ENCODE assay signal across 7 cellular contexts in genomic region chrX:15686818-15687685, GRCh38. TPM values are rescaled to one million over a fixed set of nuclear protein-coding genes. Genes with fewer than 3 reads are reported as not detected.
DNase-seq lines count a peak whose midpoint lies in the region; ATAC-seq and TF ChIP-seq lines count a peak whose summit lies in the region.

No MANE protein-coding gene starts in this region.

- intact Hi-C loops in mammary epithelial cell (cut with micrococcal nuclease), result loop anchor here (1.0 to 10.0 kb wide), 3 partner anchors 104 to 1008 kb away; partner anchors contain the start of gene ZRSR2

- H3K4me1 ChIP-seq in mammary epithelial cell (ENCODE audit: insufficient read depth, low read length), result no peaks in the 10 kb centered on the region

- H3K36me3 ChIP-seq in mammary epithelial cell (ENCODE audit: insufficient read depth, low read length), result peaks cover 10% of the 10 kb centered on the region

- no peaks in the 10 kb centered on the region for H4K20me1 ChIP-seq in mammary epithelial cell (ENCODE audit: insufficient read depth, low read length)

- DNase-seq in GM13976 (ENCODE audit: low spot score) (peak; percentile 44), NCI-H187 (lab: John Stamatoyannopoulos, UW) (peak; percentile 1 to 3), mammary epithelial cell (peak; percentile 49), kidney glomerular epithelial cell (lab: John Stamatoyannopoulos, UW) (peak; percentile 40)
- DNase-seq in stimulated activated CD8-positive, alpha-beta memory T cell treated with anti-CD3 and anti-CD28 coated beads, Interleukin-12 subunit alpha, Interleukin-12 subunit beta, amount 100 ng/mL, for 4 hours (ENCODE audit: low read depth), result peak; percentile 22

- no TSS peak for BruUV-seq in mammary epithelial cell (replicated peaks; lab: Mats Ljungman, UMichigan)

- 33% methylated on average over 6 of the region's 6 CpGs for WGBS in mammary epithelial cell (ENCODE audit: low coverage, missing lambda C conversion rate)

- dilution Hi-C loops in mammary epithelial cell (cut with HindIII; ENCODE audit: low sequenced_read_pairs), result no loop called here

- no peaks in the 10 kb centered on the region for H3K27me3 ChIP-seq in mammary epithelial cell (ENCODE audit: insufficient read depth, low read length)

- no peak overlapping the region for H3K9ac ChIP-seq in mammary epithelial cell (ENCODE audit: insufficient read depth, low read length)

- no peaks in the 10 kb centered on the region for H3K9me3 ChIP-seq in mammary epithelial cell (replicated peaks; ENCODE audit: insufficient read depth, low read length)

- H3K79me2 ChIP-seq in mammary epithelial cell (ENCODE audit: insufficient read depth, low read length), result peaks cover 62% of the 10 kb centered on the region

- peak; percentile 77 for ATAC-seq in HG02678 (IDR thresholded peaks at IDR 0.05; ENCODE audit: unreplicated experiment)

- no peak overlapping the region for H3K4me2 ChIP-seq in mammary epithelial cell (ENCODE audit: insufficient read depth, low read depth, low read length)

- in situ Hi-C loops in GM13976 (cut with MboI; ENCODE audit: low sequenced_read_pairs, unreplicated experiment), result no loop called here
- in situ Hi-C loops in mammary epithelial cell (cut with MboI; ENCODE audit: low sequenced_read_pairs in 2 of 2), result no loop called here

- no peak overlapping the region for H2AFZ ChIP-seq in mammary epithelial cell (ENCODE audit: low read depth, low read length)

- CTCF ChIA-PET in mammary epithelial cell (lab: Charles Lee; ENCODE audit: low non-redundant PET), result no interaction called here

- TF ChIP-seq CTCF in GM13976 (IDR thresholded peaks at IDR 0.05; ENCODE audit: borderline replicate concordance, control extremely low read depth, extremely low read depth, insufficient read depth, missing control alignments) (peak; percentile 82), WI38 (IDR thresholded peaks at IDR 0.05; ENCODE audit: low read depth, low read length) (peak; percentile 65), mammary epithelial cell (conservative IDR thresholded peaks at IDR 0.05 in 1 of 2, IDR thresholded peaks at IDR 0.05 in 1 of 2; ENCODE audit: extremely low read depth in 1 of 2, insufficient read depth in 1 of 2, low read depth in 1 of 2, low read length in 2 of 2) (peak; percentile 87 to 89)

- H3K27ac ChIP-seq in mammary epithelial cell (ENCODE audit: insufficient read depth, low read depth, low read length), result no peak overlapping the region

- H3K4me3 ChIP-seq in WI38 (ENCODE audit: low read depth, low read length) (no peak overlapping the region), mammary epithelial cell (replicated peaks in 1 of 3; ENCODE audit: insufficient read depth in 1 of 3, low read depth in 2 of 3, low read length in 3 of 3) (no peak overlapping the region)

RNA-seq across cellular contexts. Expression of gene CLTRN, which starts 22.4 kb away (rescaled TPM):
- 1 to 10 TPM; 2.0 to 2.2 TPM for total RNA-seq in mammary epithelial cell
- 1.4 TPM for polyA plus RNA-seq in mammary epithelial cell
- polyA minus RNA-seq in mammary epithelial cell, result not detected

RNA-seq across cellular contexts. Expression of gene CA5B, which starts 51.0 kb away (rescaled TPM):
- total RNA-seq in mammary epithelial cell, result 10 to 100 TPM in 1 of 2 donors, 1 to 10 TPM in 1; 7.0 to 15.6 TPM
- polyA plus RNA-seq in mammary epithelial cell, result 4.1 TPM
- polyA minus RNA-seq in mammary epithelial cell, result 6.9 TPM
